In the genomic region with DNA sequence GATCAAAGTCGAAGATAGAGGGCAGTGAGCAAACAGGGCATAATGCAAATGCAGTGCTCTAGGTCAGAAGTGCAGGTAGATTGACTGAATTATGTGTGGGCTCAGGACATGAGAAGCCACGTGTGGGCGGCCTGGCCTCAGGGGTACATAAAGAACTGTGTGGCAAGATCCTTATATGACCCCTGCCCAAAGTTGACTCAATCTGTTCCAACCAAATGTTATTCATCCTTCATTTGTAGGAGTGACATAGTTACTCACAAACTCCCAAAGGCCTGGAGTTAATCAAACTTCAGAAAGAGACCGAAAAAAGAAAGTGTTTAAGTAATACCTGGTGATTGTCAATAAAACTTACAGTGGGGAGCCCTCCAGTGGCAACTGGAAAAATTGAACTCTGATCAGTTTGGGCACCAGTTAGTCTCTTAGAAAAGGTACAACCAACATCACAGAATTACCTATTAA, we compare ENCODE assay signal across 9 cellular contexts.
A peak's percentile ranks its signal among the peaks of the same experiment; 100 is the strongest.
DNase-seq lines count a peak whose midpoint lies in the region; ATAC-seq and TF ChIP-seq lines count a peak whose summit lies in the region.
"Had no signal": no experiment of that assay in that cellular context is flagged by ENCODE, and none has a peak within 500 bp of the region (broad histone marks: within the 10 kb centered on the region; RNA-seq: fewer than 3 reads in every experiment).

No MANE protein-coding gene starts in this region.

- H3K18ac ChIP-seq in mesendoderm (ENCODE audit: low read length) = no peak overlapping the region

- in situ Hi-C loops in brain microvascular endothelial cell (cut with HindIII; ENCODE audit: low pct_ligation_motif_present, low sequenced_read_pairs) = no loop called here

- H2BK5ac ChIP-seq in mesendoderm (ENCODE audit: low read length) = no peak overlapping the region

- H3K27me3 ChIP-seq in brain microvascular endothelial cell (replicated peaks) (no peaks in the 10 kb centered on the region), mesendoderm (ENCODE audit: insufficient read depth, low read length, poor library complexity) (no peaks in the 10 kb centered on the region)

- no peak overlapping the region for H3K23ac ChIP-seq in mesendoderm (ENCODE audit: low read length)

- H3K9me3 Mint-ChIP-seq in T-helper 2 cell treated with Interferon-gamma antibody and Interleukin-4, amounts not matched to agents 5 μg/mL and 100 μg/mL, for 36 hours = no peaks in the 10 kb centered on the region

- no peaks in the 10 kb centered on the region for H3K4me1 Mint-ChIP-seq in T-helper 2 cell treated with Interferon-gamma antibody and Interleukin-4, amounts not matched to agents 5 μg/mL and 100 μg/mL, for 36 hours (ENCODE audit: low read depth)

- H3K79me2 ChIP-seq in mesendoderm (ENCODE audit: control insufficient read depth, insufficient read depth, low read length) = no peaks in the 10 kb centered on the region

- H2BK120ac ChIP-seq in mesendoderm (ENCODE audit: low read depth, low read length) = no peak overlapping the region

- H2AK5ac ChIP-seq in mesendoderm (ENCODE audit: low read length) = no peak overlapping the region

- H3K27me3 Mint-ChIP-seq in T-helper 2 cell treated with Interferon-gamma antibody and Interleukin-4, amounts not matched to agents 5 μg/mL and 100 μg/mL, for 36 hours (ENCODE audit: low read depth) = peaks cover 2% of the 10 kb centered on the region

- H3K9ac ChIP-seq in mesendoderm (ENCODE audit: low read length) = no peak overlapping the region

- no peaks in the 10 kb centered on the region for H3K36me3 ChIP-seq in brain microvascular endothelial cell (replicated peaks)
- H3K36me3 ChIP-seq in mesendoderm (ENCODE audit: control insufficient read depth, insufficient read depth, low read length) = no peaks in the 10 kb centered on the region

- H3K79me1 ChIP-seq in mesendoderm (ENCODE audit: low read length) = no peaks in the 10 kb centered on the region

- H3K4me2 ChIP-seq in mesendoderm (ENCODE audit: low read length) = no peak overlapping the region

- no peak for ATAC-seq in HG03095 (IDR thresholded peaks at IDR 0.05; ENCODE audit: unreplicated experiment)

- H3K4me3 Mint-ChIP-seq in T-helper 2 cell treated with Interferon-gamma antibody and Interleukin-4, amounts not matched to agents 5 μg/mL and 100 μg/mL, for 36 hours = no peak overlapping the region

- H3K27ac ChIP-seq in brain microvascular endothelial cell = no peak overlapping the region
- H3K27ac ChIP-seq in mesendoderm (ENCODE audit: low read depth, low read length) = no peak overlapping the region

- H3K36me3 Mint-ChIP-seq in T-helper 2 cell treated with Interferon-gamma antibody and Interleukin-4, amounts not matched to agents 5 μg/mL and 100 μg/mL, for 36 hours (ENCODE audit: low read depth) = no peaks in the 10 kb centered on the region

- H4K8ac ChIP-seq in mesendoderm (ENCODE audit: low read depth, low read length) = no peak overlapping the region

- no peak overlapping the region for H3K27ac Mint-ChIP-seq in T-helper 2 cell treated with Interferon-gamma antibody and Interleukin-4, amounts not matched to agents 5 μg/mL and 100 μg/mL, for 36 hours

- peak; percentile 6 for DNase-seq in T-helper 2 cell treated with Interferon-gamma antibody and Interleukin-4, amounts not matched to agents 5 μg/mL and 100 μg/mL, for 36 hours (ENCODE audit: low spot score)
- no peak for DNase-seq in T-helper 2 cell
- peak; percentile 11 for DNase-seq in KG1 (lab: John Stamatoyannopoulos, UW)
- peak; percentile 54 for DNase-seq in brain microvascular endothelial cell
- DNase-seq in mesendoderm = peak; percentile 24
- no peak for DNase-seq in central memory CD4-positive, alpha-beta T cell
- no peak for DNase-seq in T-helper 9 cell

- H3K56ac ChIP-seq in mesendoderm (ENCODE audit: low read length) = no peak overlapping the region

- H3K4ac ChIP-seq in mesendoderm (ENCODE audit: low read depth, low read length) = no peak overlapping the region

- H3K4me3 ChIP-seq in brain microvascular endothelial cell (ENCODE audit: low read depth, low read length) = no peak overlapping the region
- H3K4me3 ChIP-seq in mesendoderm (ENCODE audit: low read length) = no peak overlapping the region
- H3K4me3 ChIP-seq: skin epidermis had no signal

- no peak overlapping the region for H4K5ac ChIP-seq in mesendoderm (ENCODE audit: low read length)

- H2BK15ac ChIP-seq in mesendoderm (replicated peaks; ENCODE audit: low read depth) = no peak overlapping the region

- peak; percentile 69 for TF ChIP-seq CTCF in brain microvascular endothelial cell (IDR thresholded peaks at IDR 0.05; ENCODE audit: low read depth, low read length, missing control alignments)

- H3K4me1 ChIP-seq in mesendoderm (ENCODE audit: control insufficient read depth, low read depth, low read length) = no peaks in the 10 kb centered on the region

- WGBS in mesendoderm (ENCODE audit: extremely low coverage, insufficient coverage, low lambda C conversion rate) = no CpG with 5 or more reads among the region's 4 CpGs

Comparison
In these comparisons a context has a peak if more than half of its experiments do, and no peak if none do; other contexts are left out.
1. DNase-seq: peak in T-helper 2 cell treated with Interferon-gamma antibody and Interleukin-4, amounts not matched to agents 5 μg/mL and 100 μg/mL, for 36 hours (single experiment), KG1 (single experiment), brain microvascular endothelial cell (single experiment) and mesendoderm (single experiment); none in T-helper 2 cell (0 of 5), central memory CD4-positive, alpha-beta T cell (single experiment) and T-helper 9 cell (single experiment).